Comparison of ENCODE assay signal across 14 cellular contexts in genomic region chr19:7083076-7083956, GRCh38. TPM values are rescaled to one million over a fixed set of nuclear protein-coding genes. Genes with fewer than 3 reads are reported as not detected.
DNase-seq lines count a peak whose midpoint lies in the region; ATAC-seq and TF ChIP-seq lines count a peak whose summit lies in the region.
"Had no signal": no experiment of that assay in that cellular context is flagged by ENCODE, and none has a peak within 500 bp of the region (broad histone marks: within the 10 kb centered on the region; RNA-seq: fewer than 3 reads in every experiment).

No MANE protein-coding gene starts in this region.

- H3K27ac ChIP-seq in right cardiac atrium (ENCODE audit: low read length) (no peak overlapping the region), heart right ventricle (no peak overlapping the region), SJCRH30 (no peak overlapping the region)
- H3K27ac ChIP-seq: Peyer's patch had no signal

- H3K9me3 Mint-ChIP-seq in type B pancreatic cell: peaks cover 25% of the 10 kb centered on the region

- in situ Hi-C loops in GM13976 (cut with MboI; ENCODE audit: low sequenced_read_pairs, unreplicated experiment): loop anchor here (10.0 kb wide), 1 partner anchor 79 kb away; no protein-coding TSS in a partner anchor

- H3K27me3 ChIP-seq in right cardiac atrium (ENCODE audit: control insufficient read depth, insufficient read depth): no peaks in the 10 kb centered on the region
- no peaks in the 10 kb centered on the region for H3K27me3 ChIP-seq in heart right ventricle
- no peaks in the 10 kb centered on the region for H3K27me3 ChIP-seq in SJCRH30
- H3K27me3 ChIP-seq: Peyer's patch had no signal

- ATAC-seq in right cardiac atrium (no peak), heart right ventricle (no peak)
- ATAC-seq: activated CD4-positive, CD25-positive, alpha-beta regulatory T cell treated with anti-CD3 and anti-CD28 coated beads, Interleukin-2, amount 50 U/mL, for 24 hours; esophagus mucosa had no signal

- peaks cover 28 to 100% (median 67%) of the 10 kb centered on the region in 9 donors for H3K36me3 ChIP-seq in heart right ventricle
- peaks cover 70% of the 10 kb centered on the region for H3K36me3 ChIP-seq in SJCRH30

- no peaks in the 10 kb centered on the region for H3K27me3 Mint-ChIP-seq in type B pancreatic cell

- H3K4me1 ChIP-seq in right cardiac atrium (ENCODE audit: control insufficient read depth, insufficient read depth, low read length) (no peaks in the 10 kb centered on the region), heart right ventricle (no peaks in the 10 kb centered on the region), SJCRH30 (no peaks in the 10 kb centered on the region)
- H3K4me1 ChIP-seq: Peyer's patch had no signal

- no peak overlapping the region for H3K4me3 Mint-ChIP-seq in type B pancreatic cell

- peak overlapping the region; percentile 70 for H3K27ac Mint-ChIP-seq in type B pancreatic cell

- TF ChIP-seq CTCF in heart right ventricle (IDR thresholded peaks at IDR 0.05): no peak
- TF ChIP-seq CTCF in epithelial cell of esophagus (IDR thresholded peaks at IDR 0.05; ENCODE audit: insufficient read depth, low read depth, low read length, missing control alignments): no peak
- no peak for TF ChIP-seq CTCF in type B pancreatic cell (conservative IDR thresholded peaks at IDR 0.05)
- TF ChIP-seq CTCF in GM13976 (IDR thresholded peaks at IDR 0.05; ENCODE audit: borderline replicate concordance, control extremely low read depth, extremely low read depth, insufficient read depth, missing control alignments): no peak

- WGBS in right cardiac atrium: 98% methylated on average over 15 of the region's 15 CpGs
- 98% methylated on average over 15 of the region's 15 CpGs for WGBS in heart right ventricle, 2 donors

- H3K4me1 Mint-ChIP-seq in type B pancreatic cell (ENCODE audit: unreplicated experiment): no peaks in the 10 kb centered on the region

- peak overlapping the region; percentile 33 for H3K4me3 ChIP-seq in right cardiac atrium (ENCODE audit: low read length)
- H3K4me3 ChIP-seq in heart right ventricle: no peak overlapping the region
- H3K4me3 ChIP-seq in SJCRH30: no peak overlapping the region
- no peak overlapping the region for H3K4me3 ChIP-seq in epithelial cell of esophagus (ENCODE audit: low read length)
- H3K4me3 ChIP-seq: Peyer's patch had no signal

- peaks cover 41% of the 10 kb centered on the region for H3K9me3 ChIP-seq in right cardiac atrium (ENCODE audit: control insufficient read depth, low read length)
- H3K9me3 ChIP-seq in heart right ventricle: peaks cover 19 to 100% (median 99%) of the 10 kb centered on the region in 11 donors
- H3K9me3 ChIP-seq in SJCRH30 (replicated peaks): peaks cover 60% of the 10 kb centered on the region

- intact Hi-C loops in right cardiac atrium (cut with DNase I): no loop called here
- intact Hi-C loops in heart right ventricle (cut with DNase I): no loop called here

- H3K36me3 Mint-ChIP-seq in type B pancreatic cell: peaks cover 76% of the 10 kb centered on the region

- DNase-seq in right cardiac atrium (no peak), heart right ventricle (no peak), SJCRH30 (peak; percentile 16 to 33), epithelial cell of esophagus (ENCODE audit: low read depth) (peak; percentile 17), type B pancreatic cell (ENCODE audit: extremely low spot score, unreplicated experiment) (no peak), GM13976 (ENCODE audit: low spot score) (no peak), SKM-1 treated with dmso at 0.1 percent for 144 hours (lab: John Stamatoyannopoulos, UW; ENCODE audit: unreplicated experiment) (no peak)
- no peak for DNase-seq in stimulated activated CD4-positive, alpha-beta T cell treated with anti-CD3 and anti-CD28 coated beads, Interleukin-4, amount 100 ng/mL, for 4 hours
- DNase-seq: amniotic stem cell, NCI-H1417 treated with DMSO at 0.1 percent for 48 hours, Peyer's patch had no signal

RNA-seq across cellular contexts. Expression of gene ZNF557, which starts 13.8 kb away (rescaled TPM):
- total RNA-seq in right cardiac atrium (1 to 10 TPM; 4.8 to 5.8 (median 5.0) TPM), heart right ventricle (1 to 10 TPM; 3.4 to 5.8 (median 4.2) TPM), type B pancreatic cell (ENCODE audit: low replicate concordance) (13.7 TPM in 2 replicates)
- polyA plus RNA-seq in right cardiac atrium (2.3 TPM), heart right ventricle (1 to 10 TPM; 1.1 to 2.5 TPM)
- total RNA-seq in SJCRH30 (2014; rRNA removed; shearing (Covaris generic)): 12.5 and 13.4 TPM in 2 replicates

RNA-seq across cellular contexts. Expression of gene MBD3L3, which starts 24.8 kb away (rescaled TPM):
- total RNA-seq in right cardiac atrium (not detected), heart right ventricle (not detected), type B pancreatic cell (ENCODE audit: low replicate concordance) (not detected in 2 replicates)
- polyA plus RNA-seq in right cardiac atrium (not detected), heart right ventricle (not detected)
- not detected in 2 replicates for total RNA-seq in SJCRH30 (2014; rRNA removed; shearing (Covaris generic))
- total RNA-seq: esophagus mucosa, Peyer's patch, skeletal muscle tissue had no signal

RNA-seq across cellular contexts. Expression of gene MBD3L2, which starts 34.2 kb away (rescaled TPM):
- not detected for total RNA-seq in right cardiac atrium
- not detected for polyA plus RNA-seq in right cardiac atrium
- not detected for total RNA-seq in heart right ventricle
- polyA plus RNA-seq in heart right ventricle: not detected
- not detected in 2 replicates for total RNA-seq in SJCRH30 (2014; rRNA removed; shearing (Covaris generic))
- not detected in 2 replicates for total RNA-seq in type B pancreatic cell (ENCODE audit: low replicate concordance)
- total RNA-seq: esophagus mucosa, Peyer's patch, skeletal muscle tissue had no signal

RNA-seq across cellular contexts. Expression of gene MBD3L4, which starts 43.3 kb away (rescaled TPM):
- total RNA-seq in right cardiac atrium: not detected
- polyA plus RNA-seq in right cardiac atrium: not detected
- total RNA-seq in heart right ventricle: not detected
- polyA plus RNA-seq in heart right ventricle: not detected
- not detected in 2 replicates for total RNA-seq in SJCRH30 (2014; rRNA removed; shearing (Covaris generic))
- not detected in 2 replicates for total RNA-seq in type B pancreatic cell (ENCODE audit: low replicate concordance)
- total RNA-seq: esophagus mucosa, Peyer's patch, skeletal muscle tissue had no signal

RNA-seq across cellular contexts. Expression of gene MBD3L5, which starts 52.9 kb away (rescaled TPM):
- not detected for total RNA-seq in right cardiac atrium
- polyA plus RNA-seq in right cardiac atrium: not detected
- not detected for total RNA-seq in heart right ventricle
- not detected for polyA plus RNA-seq in heart right ventricle
- not detected in 2 replicates for total RNA-seq in SJCRH30 (2014; rRNA removed; shearing (Covaris generic))
- total RNA-seq in type B pancreatic cell (ENCODE audit: low replicate concordance): not detected in 2 replicates
- total RNA-seq: esophagus mucosa, Peyer's patch, skeletal muscle tissue had no signal

Comparison
In these comparisons a context has a peak if more than half of its experiments do, and no peak if none do; other contexts are left out.
1. DNase-seq: peak in SJCRH30 (2 of 2) and epithelial cell of esophagus (single experiment); none in right cardiac atrium (0 of 3), heart right ventricle (0 of 2), type B pancreatic cell (single experiment), GM13976 (single experiment), stimulated activated CD4-positive, alpha-beta T cell treated with anti-CD3 and anti-CD28 coated beads, Interleukin-4, amount 100 ng/mL, for 4 hours (0 of 2) and SKM-1 treated with dmso at 0.1 percent for 144 hours (single experiment).